In genomic region chr3:124565013-124565412, GRCh38 we compare ENCODE assay signal across 9 cellular contexts.
A peak's percentile ranks its signal among the peaks of the same experiment; 100 is the strongest.
DNase-seq lines count a peak whose midpoint lies in the region; ATAC-seq and TF ChIP-seq lines count a peak whose summit lies in the region.
"Had no signal": no experiment of that assay in that cellular context is flagged by ENCODE, and none has a peak within 500 bp of the region (broad histone marks: within the 10 kb centered on the region; RNA-seq: fewer than 3 reads in every experiment).

No MANE protein-coding gene starts in this region.

- H3K79me2 ChIP-seq in Loucy (ENCODE audit: insufficient read depth, low read length), result no peaks in the 10 kb centered on the region

- H3K27me3 ChIP-seq in Loucy (ENCODE audit: insufficient read depth, low read length, poor library complexity, severe bottlenecking) (no peaks in the 10 kb centered on the region), heart left ventricle (no peaks in the 10 kb centered on the region), prostate gland (replicated peaks; ENCODE audit: insufficient read depth) (no peaks in the 10 kb centered on the region)

- no peak for TF ChIP-seq POLR2A in heart left ventricle (IDR thresholded peaks at IDR 0.05)
- TF ChIP-seq POLR2A in prostate gland (IDR thresholded peaks at IDR 0.05), result no peak

- H3K4me1 Mint-ChIP-seq in activated naive CD8-positive, alpha-beta T cell treated with anti-CD3 and anti-CD28 coated beads, Interleukin-2, amount 50 U/mL, for 24 hours, result peaks cover 5% of the 10 kb centered on the region

- H2AFZ ChIP-seq in Loucy (ENCODE audit: low read length), result no peak overlapping the region

- H3K4me2 ChIP-seq in Loucy (ENCODE audit: low read depth, low read length, poor library complexity, severe bottlenecking), result no peak overlapping the region

- H3K9ac ChIP-seq in Loucy (ENCODE audit: low read depth, low read length, poor library complexity, severe bottlenecking), result no peak overlapping the region

- no peak overlapping the region for H3K4me3 Mint-ChIP-seq in activated naive CD8-positive, alpha-beta T cell treated with anti-CD3 and anti-CD28 coated beads, Interleukin-2, amount 50 U/mL, for 24 hours
- H3K4me3 Mint-ChIP-seq: dendritic cell treated with granulocyte-macrophage colony-stimulating factor and Interleukin-4, amounts not matched to agents 40 ng/mL and 50 ng/mL, for 4 days had no signal

- H3K27ac Mint-ChIP-seq in activated naive CD8-positive, alpha-beta T cell treated with anti-CD3 and anti-CD28 coated beads, Interleukin-2, amount 50 U/mL, for 24 hours, result no peak overlapping the region
- H3K27ac Mint-ChIP-seq: dendritic cell treated with granulocyte-macrophage colony-stimulating factor and Interleukin-4, amounts not matched to agents 40 ng/mL and 50 ng/mL, for 4 days had no signal

- no peaks in the 10 kb centered on the region for H3K9me3 Mint-ChIP-seq in activated naive CD8-positive, alpha-beta T cell treated with anti-CD3 and anti-CD28 coated beads, Interleukin-2, amount 50 U/mL, for 24 hours
- H3K9me3 Mint-ChIP-seq: dendritic cell treated with granulocyte-macrophage colony-stimulating factor and Interleukin-4, amounts not matched to agents 40 ng/mL and 50 ng/mL, for 4 days had no signal

- H3K9me3 ChIP-seq in Loucy (ENCODE audit: insufficient read depth, low read depth, low read length), result no peaks in the 10 kb centered on the region
- no peaks in the 10 kb centered on the region for H3K9me3 ChIP-seq in heart left ventricle
- H3K9me3 ChIP-seq in prostate gland, result no peaks in the 10 kb centered on the region

- H3K9me2 ChIP-seq in Loucy (replicated peaks; ENCODE audit: low read depth, low read length), result no peaks in the 10 kb centered on the region

- TF ChIP-seq CTCF in Loucy (conservative IDR thresholded peaks at IDR 0.05; ENCODE audit: low read length), result peak; percentile 97
- TF ChIP-seq CTCF in heart left ventricle (IDR thresholded peaks at IDR 0.05), result peak; percentile 87 to 98 (median 90)
- peak; percentile 74 to 92 (median 88) for TF ChIP-seq CTCF in prostate gland (IDR thresholded peaks at IDR 0.05)

- H3K27ac ChIP-seq in heart left ventricle, result peak overlapping the region in 1 of 12 donors; percentile 41
- H3K27ac ChIP-seq in prostate gland, result no peak overlapping the region

- intact Hi-C loops in heart left ventricle (cut with DNase I) (loop anchor here (1.0 to 10.0 kb wide), 6 partner anchors 123 to 342 kb away; no protein-coding TSS in a partner anchor), prostate gland (cut with DNase I) (loop anchor here (1.0 to 10.0 kb wide), 2 partner anchors 123 to 340 kb away; no protein-coding TSS in a partner anchor)

- H3K36me3 ChIP-seq in Loucy (ENCODE audit: insufficient read depth, low read length) (no peaks in the 10 kb centered on the region), heart left ventricle (peaks cover 0 to 3% (median 0%) of the 10 kb centered on the region in 9 donors), prostate gland (no peaks in the 10 kb centered on the region)

- H3K4me3 ChIP-seq in Loucy (ENCODE audit: low read length, poor library complexity, severe bottlenecking) (no peak overlapping the region), heart left ventricle (no peak overlapping the region), prostate gland (no peak overlapping the region)

- H4K20me1 ChIP-seq in Loucy (ENCODE audit: insufficient read depth, low read length, poor library complexity, severe bottlenecking), result no peaks in the 10 kb centered on the region

- H3K36me3 Mint-ChIP-seq in activated naive CD8-positive, alpha-beta T cell treated with anti-CD3 and anti-CD28 coated beads, Interleukin-2, amount 50 U/mL, for 24 hours (ENCODE audit: low read depth), result no peaks in the 10 kb centered on the region

- no peaks in the 10 kb centered on the region for H3F3A ChIP-seq in Loucy (ENCODE audit: low read depth)

- in situ Hi-C loops in SK-MEL-5 (cut with HindIII; ENCODE audit: low pct_unique_long_range_greater_than_20kb, low sequenced_read_pairs), result no loop called here

- no peaks in the 10 kb centered on the region for H3K4me1 ChIP-seq in Loucy (ENCODE audit: insufficient read depth, low read length, poor library complexity, severe bottlenecking)
- peaks cover 0 to 21% (median 10%) of the 10 kb centered on the region in 12 donors for H3K4me1 ChIP-seq in heart left ventricle
- no peaks in the 10 kb centered on the region for H3K4me1 ChIP-seq in prostate gland (replicated peaks)

- peaks cover 15% of the 10 kb centered on the region for H3K27me3 Mint-ChIP-seq in activated naive CD8-positive, alpha-beta T cell treated with anti-CD3 and anti-CD28 coated beads, Interleukin-2, amount 50 U/mL, for 24 hours

- 18 to 21% (median 21%) methylated on average over 5 of the region's 5 CpGs for WGBS in heart left ventricle, 4 donors
- 18% methylated on average over 5 of the region's 5 CpGs for WGBS in prostate gland

- ATAC-seq in activated naive CD8-positive, alpha-beta T cell treated with anti-CD3 and anti-CD28 coated beads, Interleukin-2, amount 50 U/mL, for 24 hours, result no peak
- ATAC-seq in heart left ventricle, result peak; percentile 42 to 64 (median 61)
- no peak for ATAC-seq in GM21619 (IDR thresholded peaks at IDR 0.05; ENCODE audit: unreplicated experiment)
- ATAC-seq in GM18520 (IDR thresholded peaks at IDR 0.05; ENCODE audit: unreplicated experiment), result no peak

- DNase-seq in EH (ENCODE audit: low read depth) (peak; percentile 80), SK-MEL-5 (ENCODE audit: low read depth, low spot score) (peak; percentile 88), heart left ventricle (peak in 4 of 5 donors; percentile 66 to 79 (median 74)), prostate gland (ENCODE audit: low spot score) (peak; percentile 76)
- peak; percentile 53 for DNase-seq in activated naive CD8-positive, alpha-beta T cell treated with anti-CD3 and anti-CD28 coated beads, Interleukin-2, amount 50 U/mL, for 24 hours

Comparison
In these comparisons a context has a peak if more than half of its experiments do, and no peak if none do; other contexts are left out.
1. ATAC-seq: peak in heart left ventricle (4 of 4); none in activated naive CD8-positive, alpha-beta T cell treated with anti-CD3 and anti-CD28 coated beads, Interleukin-2, amount 50 U/mL, for 24 hours (single experiment), GM21619 (single experiment) and GM18520 (single experiment).
2. Peak in every context shown above with its lines, with median percentiles within 50 percentile points of each other: DNase-seq and CTCF ChIP-seq.